Comparison of ENCODE assay signal across 18 cellular contexts in the genomic region with DNA sequence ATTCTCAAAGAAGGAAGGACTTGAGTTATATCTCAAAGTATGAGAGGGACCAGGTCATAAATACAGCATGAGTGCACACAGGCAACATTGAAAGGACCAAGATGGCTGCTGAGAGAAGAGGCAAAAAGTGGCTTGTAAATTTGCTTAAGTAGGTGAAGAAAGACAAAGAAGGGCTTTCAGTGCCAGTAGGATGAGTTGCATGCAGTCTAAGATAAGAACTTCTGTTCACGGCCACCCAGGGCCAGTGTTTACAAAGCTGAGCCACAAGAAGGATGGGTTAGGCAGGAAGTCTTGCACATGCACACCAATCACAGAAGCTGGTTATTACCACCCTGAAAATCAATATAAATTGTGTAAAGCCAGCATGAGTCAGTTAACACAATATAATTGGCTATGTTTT. TPM values are rescaled to one million over a fixed set of nuclear protein-coding genes. Genes with fewer than 3 reads are reported as not detected.
A peak's percentile ranks its signal among the peaks of the same experiment; 100 is the strongest.
DNase-seq lines count a peak whose midpoint lies in the region; ATAC-seq, FAIRE-seq and TF ChIP-seq lines count a peak whose summit lies in the region.
"Had no signal": no experiment of that assay in that cellular context is flagged by ENCODE, and none has a peak within 500 bp of the region (broad histone marks: within the 10 kb centered on the region; RNA-seq: fewer than 3 reads in every experiment).

No MANE protein-coding gene starts in this region.

- H2BK5ac ChIP-seq in mesenchymal stem cell (ENCODE audit: low read depth, low read length, poor library complexity, severe bottlenecking) = no peak overlapping the region

- no peak overlapping the region for H3K27ac Mint-ChIP-seq in astrocyte (ENCODE audit: unreplicated experiment)
- H3K27ac Mint-ChIP-seq in activated CD4-positive, alpha-beta T cell treated with anti-CD3 and anti-CD28 coated beads, Interleukin-2, amount 10 ng/mL, durations not matched to agents 7 days and 5 days = no peak overlapping the region
- H3K27ac Mint-ChIP-seq: activated naive CD8-positive, alpha-beta T cell treated with anti-CD3 and anti-CD28 coated beads, Interleukin-2, amount 50 U/mL, for 24 hours; immature natural killer cell; naive B cell; T-helper 17 cell had no signal

- no peak overlapping the region for H3K18ac ChIP-seq in mesenchymal stem cell (ENCODE audit: low read depth in 1 of 2, low read length in 2 of 2)

- DNase-seq in ELF-1 (ENCODE audit: low read depth, low spot score) = peak; percentile 6
- DNase-seq in NCI-H2227 treated with DMSO at 0.1 percent for 48 hours (lab: John Stamatoyannopoulos, UW) = peak; percentile 17
- peak; percentile 37 for DNase-seq in astrocyte (ENCODE audit: low read depth)
- DNase-seq in mesenchymal stem cell = peak; percentile 50
- no peak for DNase-seq in OCI-M2 (lab: John Stamatoyannopoulos, UW; ENCODE audit: unreplicated experiment)
- no peak for DNase-seq in activated CD4-positive, alpha-beta T cell treated with anti-CD3 and anti-CD28 coated beads, Interleukin-2, amount 10 ng/mL, durations not matched to agents 7 days and 5 days
- DNase-seq: activated naive CD8-positive, alpha-beta T cell treated with anti-CD3 and anti-CD28 coated beads, Interleukin-2, amount 50 U/mL, for 24 hours; BE2C; dermis blood vessel endothelial cell; immature natural killer cell; naive B cell; NCI-H1930; T-helper 17 cell had no signal

- CTCF ChIA-PET in activated CD4-positive, alpha-beta T cell treated with anti-CD3 and anti-CD28 coated beads, Interleukin-2, amount 10 ng/mL, durations not matched to agents 7 days and 5 days (lab: Charles Lee) = interaction anchor here (0.7 kb wide), 1 partner anchor 381 kb away, joined by 3 read pairs; no protein-coding TSS in a partner anchor

- no peak for ATAC-seq in GM18520 (IDR thresholded peaks at IDR 0.05; ENCODE audit: unreplicated experiment)
- ATAC-seq in HG02763 (IDR thresholded peaks at IDR 0.05; ENCODE audit: unreplicated experiment) = no peak
- ATAC-seq: activated naive CD8-positive, alpha-beta T cell treated with anti-CD3 and anti-CD28 coated beads, Interleukin-2, amount 50 U/mL, for 24 hours; T-helper 17 cell had no signal

- H2BK12ac ChIP-seq in mesenchymal stem cell (ENCODE audit: low read length in 2 of 2) = no peak overlapping the region

- H3K9ac ChIP-seq in astrocyte (ENCODE audit: low read length) (no peak overlapping the region), mesenchymal stem cell (ENCODE audit: low read length) (no peak overlapping the region)

- FAIRE-seq in astrocyte (lab: Jason Lieb, UNC) = no peak

- H3K4me3 ChIP-seq in astrocyte (ENCODE audit: insufficient read depth, low read depth, low read length) (no peak overlapping the region), mesenchymal stem cell (ENCODE audit: insufficient read depth in 1 of 2, low read depth in 1 of 2, low read length in 2 of 2) (no peak overlapping the region)
- H3K4me3 ChIP-seq: HAP-1, right lobe of liver had no signal

- POLR2A ChIA-PET in activated CD4-positive, alpha-beta T cell treated with anti-CD3 and anti-CD28 coated beads, Interleukin-2, amount 10 ng/mL, durations not matched to agents 7 days and 5 days (lab: Charles Lee) = no interaction called here

- H3K4me1 Mint-ChIP-seq in astrocyte (ENCODE audit: low read depth, unreplicated experiment) = peaks cover 5% of the 10 kb centered on the region
- H3K4me1 Mint-ChIP-seq in activated CD4-positive, alpha-beta T cell treated with anti-CD3 and anti-CD28 coated beads, Interleukin-2, amount 10 ng/mL, durations not matched to agents 7 days and 5 days = peaks cover 7% of the 10 kb centered on the region

- H4K20me1 ChIP-seq in astrocyte (ENCODE audit: insufficient read depth, low read length) = no peaks in the 10 kb centered on the region

- no peak overlapping the region for H3K4me3 Mint-ChIP-seq in astrocyte (ENCODE audit: unreplicated experiment)
- no peak overlapping the region for H3K4me3 Mint-ChIP-seq in activated CD4-positive, alpha-beta T cell treated with anti-CD3 and anti-CD28 coated beads, Interleukin-2, amount 10 ng/mL, durations not matched to agents 7 days and 5 days
- H3K4me3 Mint-ChIP-seq: activated naive CD8-positive, alpha-beta T cell treated with anti-CD3 and anti-CD28 coated beads, Interleukin-2, amount 50 U/mL, for 24 hours; immature natural killer cell; naive B cell; T-helper 17 cell had no signal

- H4K91ac ChIP-seq in mesenchymal stem cell (ENCODE audit: low read length) = no peak overlapping the region

- no peaks in the 10 kb centered on the region for H3K36me3 Mint-ChIP-seq in astrocyte (ENCODE audit: low read depth, unreplicated experiment)
- no peaks in the 10 kb centered on the region for H3K36me3 Mint-ChIP-seq in activated CD4-positive, alpha-beta T cell treated with anti-CD3 and anti-CD28 coated beads, Interleukin-2, amount 10 ng/mL, durations not matched to agents 7 days and 5 days (ENCODE audit: low read depth)
- H3K36me3 Mint-ChIP-seq: immature natural killer cell had no signal

- H3K4me1 ChIP-seq in astrocyte (ENCODE audit: insufficient read depth, low read length) (no peaks in the 10 kb centered on the region), mesenchymal stem cell (ENCODE audit: control insufficient read depth, insufficient read depth, low read depth, low read length) (no peaks in the 10 kb centered on the region)
- H3K4me1 ChIP-seq: BE2C, HAP-1 had no signal

- no peak overlapping the region for H2AFZ ChIP-seq in astrocyte (ENCODE audit: low read depth, low read length)
- no peak overlapping the region for H2AFZ ChIP-seq in mesenchymal stem cell (ENCODE audit: low read depth, low read length)

- H3K4ac ChIP-seq in mesenchymal stem cell (ENCODE audit: low read depth in 1 of 2, low read length in 2 of 2) = no peak overlapping the region

- H3K9me3 ChIP-seq in astrocyte (ENCODE audit: insufficient read depth, low read depth, low read length) (no peaks in the 10 kb centered on the region), mesenchymal stem cell (ENCODE audit: control insufficient read depth, low read length) (no peaks in the 10 kb centered on the region)
- H3K9me3 ChIP-seq: BE2C, HAP-1, right lobe of liver had no signal

- WGBS in mesenchymal stem cell = 29% methylated on average over 1 of the region's 1 CpG

- H2AK5ac ChIP-seq in mesenchymal stem cell (ENCODE audit: low read length, severe bottlenecking) = no peak overlapping the region

- H4K8ac ChIP-seq in mesenchymal stem cell (ENCODE audit: low read length) = no peak overlapping the region

- H3K4me2 ChIP-seq in astrocyte (ENCODE audit: low read length) (no peak overlapping the region), mesenchymal stem cell (ENCODE audit: low read length, poor library complexity, severe bottlenecking) (no peak overlapping the region)

- H3K27me3 ChIP-seq in astrocyte (ENCODE audit: insufficient read depth, low read length) (no peaks in the 10 kb centered on the region), mesenchymal stem cell (ENCODE audit: control insufficient read depth in 1 of 2, insufficient read depth in 1 of 2, low read length in 2 of 2) (no peaks in the 10 kb centered on the region)
- H3K27me3 ChIP-seq: BE2C, right lobe of liver had no signal

- no peak overlapping the region for H3K23ac ChIP-seq in mesenchymal stem cell (ENCODE audit: low read length in 2 of 2)

- H3K79me2 ChIP-seq in astrocyte (ENCODE audit: insufficient read depth, low read length) = no peaks in the 10 kb centered on the region

- H3K79me1 ChIP-seq in mesenchymal stem cell (replicated peaks; ENCODE audit: low read length, poor library complexity, severe bottlenecking) = no peaks in the 10 kb centered on the region

- no peaks in the 10 kb centered on the region for H3K9me3 Mint-ChIP-seq in astrocyte (ENCODE audit: unreplicated experiment)
- H3K9me3 Mint-ChIP-seq in activated CD4-positive, alpha-beta T cell treated with anti-CD3 and anti-CD28 coated beads, Interleukin-2, amount 10 ng/mL, durations not matched to agents 7 days and 5 days = peaks cover 5% of the 10 kb centered on the region

- H3K27me3 Mint-ChIP-seq in astrocyte (ENCODE audit: low read depth, unreplicated experiment) = no peaks in the 10 kb centered on the region
- no peaks in the 10 kb centered on the region for H3K27me3 Mint-ChIP-seq in activated CD4-positive, alpha-beta T cell treated with anti-CD3 and anti-CD28 coated beads, Interleukin-2, amount 10 ng/mL, durations not matched to agents 7 days and 5 days
- H3K27me3 Mint-ChIP-seq: activated naive CD8-positive, alpha-beta T cell treated with anti-CD3 and anti-CD28 coated beads, Interleukin-2, amount 50 U/mL, for 24 hours; naive B cell; T-helper 17 cell had no signal

- H3K36me3 ChIP-seq in astrocyte (ENCODE audit: insufficient read depth, low read length) (no peaks in the 10 kb centered on the region), mesenchymal stem cell (ENCODE audit: control insufficient read depth in 1 of 2, insufficient read depth in 2 of 2, low read depth in 1 of 2, low read length in 2 of 2) (no peaks in the 10 kb centered on the region)
- H3K36me3 ChIP-seq: BE2C, HAP-1, right lobe of liver had no signal

- no peak overlapping the region for H2BK15ac ChIP-seq in mesenchymal stem cell (ENCODE audit: low read depth, poor library complexity, severe bottlenecking)

- H3K27ac ChIP-seq in astrocyte (ENCODE audit: low read depth, low read length) (no peak overlapping the region), mesenchymal stem cell (ENCODE audit: low read length, poor library complexity, severe bottlenecking) (no peak overlapping the region)

- H2BK120ac ChIP-seq in mesenchymal stem cell (ENCODE audit: low read depth, low read length) = no peak overlapping the region

- no peak overlapping the region for H3K14ac ChIP-seq in mesenchymal stem cell (ENCODE audit: low read length in 2 of 2)

- TF ChIP-seq CTCF in astrocyte (IDR thresholded peaks at IDR 0.05; ENCODE audit: insufficient read depth, low read depth, low read length) = no peak

RNA-seq across cellular contexts. Expression of a gene that starts 3.1 kb away (rescaled TPM):
- 0.02 TPM in 1 of 2 replicates, not detected in the other for total RNA-seq in astrocyte
- polyA plus RNA-seq in mesenchymal stem cell (2013, experiment 1 of 2) = not detected
- polyA plus RNA-seq in mesenchymal stem cell (2013, experiment 2 of 2) = not detected
- under 1 TPM in 1 of 2 experiments, not detected in 1; 0.20 TPM for total RNA-seq in activated CD4-positive, alpha-beta T cell treated with anti-CD3 and anti-CD28 coated beads, Interleukin-2, amount 10 ng/mL, durations not matched to agents 7 days and 5 days
- total RNA-seq: activated CD8-positive, alpha-beta memory T cell treated with anti-CD3 and anti-CD28 coated beads for 36 hours; T-helper 17 cell had no signal
- polyA plus RNA-seq: immature natural killer cell had no signal

RNA-seq across cellular contexts. Expression of a gene that starts 35.1 kb away (rescaled TPM):
- total RNA-seq in astrocyte = not detected in 2 replicates
- not detected for polyA plus RNA-seq in mesenchymal stem cell (2013, experiment 1 of 2)
- polyA plus RNA-seq in mesenchymal stem cell (2013, experiment 2 of 2) = not detected
- total RNA-seq in activated CD4-positive, alpha-beta T cell treated with anti-CD3 and anti-CD28 coated beads, Interleukin-2, amount 10 ng/mL, durations not matched to agents 7 days and 5 days = not detected
- total RNA-seq: dermis blood vessel endothelial cell, T-helper 17 cell had no signal

Comparison
In these comparisons a context has a peak if more than half of its experiments do, and no peak if none do; other contexts are left out.
1. DNase-seq: peak in ELF-1 (single experiment), NCI-H2227 treated with DMSO at 0.1 percent for 48 hours (single experiment), astrocyte (single experiment) and mesenchymal stem cell (single experiment); none in OCI-M2 (single experiment) and activated CD4-positive, alpha-beta T cell treated with anti-CD3 and anti-CD28 coated beads, Interleukin-2, amount 10 ng/mL, durations not matched to agents 7 days and 5 days (single experiment).